ENCODE assay signal across 12 cellular contexts in genomic region chr3:481680-482079, GRCh38.
A peak's percentile ranks its signal among the peaks of the same experiment; 100 is the strongest.
DNase-seq lines count a peak whose midpoint lies in the region; ATAC-seq, FAIRE-seq and TF ChIP-seq lines count a peak whose summit lies in the region.
"Had no signal": no experiment of that assay in that cellular context is flagged by ENCODE, and none has a peak within 500 bp of the region (broad histone marks: within the 10 kb centered on the region; RNA-seq: fewer than 3 reads in every experiment).

No MANE protein-coding gene starts in this region.

- H3K9me3 ChIP-seq in upper lobe of right lung = no peaks in the 10 kb centered on the region
- peaks cover 5% of the 10 kb centered on the region for H3K9me3 ChIP-seq in mesenchymal stem cell (ENCODE audit: control insufficient read depth, low read length)

- H2BK120ac ChIP-seq in mesenchymal stem cell (ENCODE audit: low read depth, low read length) = no peak overlapping the region

- no peak overlapping the region for H2BK5ac ChIP-seq in mesenchymal stem cell (ENCODE audit: low read depth, low read length, poor library complexity, severe bottlenecking)

- no peak for FAIRE-seq in bronchial epithelial cell (lab: Jason Lieb, UNC)
- FAIRE-seq: colon had no signal

- H3K4me1 ChIP-seq in upper lobe of right lung (no peaks in the 10 kb centered on the region), mesenchymal stem cell (ENCODE audit: control insufficient read depth, insufficient read depth, low read depth, low read length) (no peaks in the 10 kb centered on the region)

- H3K27ac ChIP-seq in upper lobe of right lung = no peak overlapping the region
- H3K27ac ChIP-seq in mesenchymal stem cell (ENCODE audit: low read length, poor library complexity, severe bottlenecking) = no peak overlapping the region

- intact Hi-C loops in left cardiac atrium (cut with DNase I) (no loop called here), cardiac septum (cut with DNase I) (no loop called here), upper lobe of right lung (cut with DNase I) (no loop called here)

- H2BK12ac ChIP-seq in mesenchymal stem cell (ENCODE audit: low read length in 2 of 2) = no peak overlapping the region

- H3K79me1 ChIP-seq in mesenchymal stem cell (replicated peaks; ENCODE audit: low read length, poor library complexity, severe bottlenecking) = no peaks in the 10 kb centered on the region

- H3K23ac ChIP-seq in mesenchymal stem cell (ENCODE audit: low read length in 2 of 2) = no peak overlapping the region

- peak; percentile 12 for TF ChIP-seq CTCF in bronchial epithelial cell (IDR thresholded peaks at IDR 0.05; ENCODE audit: insufficient read depth, low read length, severe bottlenecking)
- TF ChIP-seq CTCF in upper lobe of right lung (IDR thresholded peaks at IDR 0.05) = peak; percentile 26

- H3K18ac ChIP-seq in mesenchymal stem cell (ENCODE audit: low read depth in 1 of 2, low read length in 2 of 2) = no peak overlapping the region

- H3K36me3 ChIP-seq in bronchial epithelial cell (ENCODE audit: control insufficient read depth, insufficient read depth, low read length) (no peaks in the 10 kb centered on the region), upper lobe of right lung (no peaks in the 10 kb centered on the region), mesenchymal stem cell (ENCODE audit: control insufficient read depth in 1 of 2, insufficient read depth in 2 of 2, low read depth in 1 of 2, low read length in 2 of 2) (no peaks in the 10 kb centered on the region)

- no peak overlapping the region for H2AK5ac ChIP-seq in mesenchymal stem cell (ENCODE audit: low read length, severe bottlenecking)

- H3K4me3 ChIP-seq in bronchial epithelial cell (ENCODE audit: low read depth, low read length) (no peak overlapping the region), upper lobe of right lung (no peak overlapping the region), mesenchymal stem cell (ENCODE audit: insufficient read depth in 1 of 2, low read depth in 1 of 2, low read length in 2 of 2) (no peak overlapping the region)

- no peak overlapping the region for H4K8ac ChIP-seq in mesenchymal stem cell (ENCODE audit: low read length)

- H2BK15ac ChIP-seq in mesenchymal stem cell (ENCODE audit: low read depth, poor library complexity, severe bottlenecking) = no peak overlapping the region

- H3K4ac ChIP-seq in mesenchymal stem cell (ENCODE audit: low read depth in 1 of 2, low read length in 2 of 2) = no peak overlapping the region

- no peak overlapping the region for H4K91ac ChIP-seq in mesenchymal stem cell (ENCODE audit: low read length)

- no peak overlapping the region for H2AFZ ChIP-seq in mesenchymal stem cell (ENCODE audit: low read depth, low read length)

- H3K4me2 ChIP-seq in mesenchymal stem cell (ENCODE audit: low read length, poor library complexity, severe bottlenecking) = no peak overlapping the region

- no peak overlapping the region for H3K14ac ChIP-seq in mesenchymal stem cell (ENCODE audit: low read length in 2 of 2)

- H3K27me3 ChIP-seq in bronchial epithelial cell (ENCODE audit: control insufficient read depth, insufficient read depth, low read length) = no peaks in the 10 kb centered on the region
- no peaks in the 10 kb centered on the region for H3K27me3 ChIP-seq in upper lobe of right lung
- H3K27me3 ChIP-seq in mesenchymal stem cell (ENCODE audit: control insufficient read depth in 1 of 2, insufficient read depth in 1 of 2, low read length in 2 of 2) = no peaks in the 10 kb centered on the region

- ATAC-seq in left cardiac atrium = peak; percentile 27
- peak; percentile 60 for ATAC-seq in HG03280 (IDR thresholded peaks at IDR 0.05; ENCODE audit: unreplicated experiment)
- ATAC-seq in upper lobe of right lung = no peak
- no peak for ATAC-seq in HG02678 (IDR thresholded peaks at IDR 0.05; ENCODE audit: unreplicated experiment)
- ATAC-seq: CD8-positive, alpha-beta T cell; left ventricle myocardium superior had no signal

- no CpG with 5 or more reads among the region's 3 CpGs for WGBS in mesenchymal stem cell

- DNase-seq in left cardiac atrium (no peak), cardiac septum (ENCODE audit: low spot score) (no peak), bronchial epithelial cell (ENCODE audit: low read depth) (peak; percentile 21), upper lobe of right lung (no peak), mesenchymal stem cell (no peak)
- DNase-seq in effector CD8-positive, alpha-beta T cell (lab: John Stamatoyannopoulos, UW) = no peak
- DNase-seq: activated CD4-positive, alpha-beta T cell treated with anti-CD3 and anti-CD28 coated beads, Interleukin-2, amount 10 ng/mL, durations not matched to agents 24 days and 14 days; CD8-positive, alpha-beta T cell; left ventricle myocardium superior had no signal

- no peak overlapping the region for H3K9ac ChIP-seq in mesenchymal stem cell (ENCODE audit: low read length)

Comparison
In these comparisons a context has a peak if more than half of its experiments do, and no peak if none do; other contexts are left out.
1. ATAC-seq: peak in left cardiac atrium (2 of 2) and HG03280 (single experiment); none in upper lobe of right lung (single experiment) and HG02678 (single experiment).